ENCODE assay signal across 1 cellular context in genomic region chr21:36540700-36541099, GRCh38.
TF ChIP-seq lines count a peak whose summit lies in the region.

No MANE protein-coding gene starts in this region.

TF ChIP-seq in GM12878, 131 proteins besides CTCF, POLR2A, EP300 and RAD21 (continued from another document and continues in another):
- peak; percentile 53; the same call in 1 of the 2 replicates for TF ChIP-seq ZNF687 (IDR thresholded peaks at IDR 0.05)
- TF ChIP-seq YY1 (IDR thresholded peaks at IDR 0.05; ENCODE audit: low read depth, low read length) = no peak
- TF ChIP-seq MTA3 (IDR thresholded peaks at IDR 0.05; ENCODE audit: borderline replicate concordance, low read length) = no peak
- TF ChIP-seq SMAD1 (IDR thresholded peaks at IDR 0.05; ENCODE audit: low read depth, partially characterized antibody) = peak; percentile 44
- TF ChIP-seq SIX5 (IDR thresholded peaks at IDR 0.05; ENCODE audit: low read depth, low read length, severe bottlenecking) = no peak
- no peak for TF ChIP-seq SP1 (IDR thresholded peaks at IDR 0.05; ENCODE audit: low read depth, low read length)
- TF ChIP-seq ZNF217 (IDR thresholded peaks at IDR 0.05) = no peak
- TF ChIP-seq HDAC2 (IDR thresholded peaks at IDR 0.05) = no peak
- TF ChIP-seq PAX8 (IDR thresholded peaks at IDR 0.05) = no peak
- TF ChIP-seq CHD4 (IDR thresholded peaks at IDR 0.05) = no peak
- no peak for TF ChIP-seq HSF1 (IDR thresholded peaks at IDR 0.05; ENCODE audit: low read depth, low read length)
- TF ChIP-seq SMAD5 (IDR thresholded peaks at IDR 0.05; ENCODE audit: low read depth) = peak; percentile 46; the same call in 1 of the 2 replicates
- TF ChIP-seq DPF2 (IDR thresholded peaks at IDR 0.05) = peak; percentile 13; the same call in 1 of the 2 replicates
- no peak for TF ChIP-seq RB1 (IDR thresholded peaks at IDR 0.05; ENCODE audit: borderline replicate concordance)
- no peak for TF ChIP-seq PKNOX1 (IDR thresholded peaks at IDR 0.05)
- no peak for TF ChIP-seq ZBTB11 (CRISPR knock-in tag; IDR thresholded peaks at IDR 0.05)
- TF ChIP-seq CREM (IDR thresholded peaks at IDR 0.05; ENCODE audit: low read depth) = no peak
- TF ChIP-seq PRDM15 (CRISPR knock-in tag; IDR thresholded peaks at IDR 0.05) = no peak; the same call in 1 of the 2 replicates
- no peak for TF ChIP-seq MEF2A (IDR thresholded peaks at IDR 0.05; ENCODE audit: insufficient read depth, low read depth, low read length)
- no peak for TF ChIP-seq ZBED1 (IDR thresholded peaks at IDR 0.05; ENCODE audit: borderline replicate concordance)
- no peak for TF ChIP-seq RBBP5 (conservative IDR thresholded peaks at IDR 0.05)
- TF ChIP-seq SREBF2 (IDR thresholded peaks at IDR 0.05; ENCODE audit: low read length) = no peak
- TF ChIP-seq FOS (IDR thresholded peaks at IDR 0.05; ENCODE audit: borderline replicate concordance, extremely low read depth, insufficient read length) = no peak
- no peak for TF ChIP-seq NR2C1 (IDR thresholded peaks at IDR 0.05)
- TF ChIP-seq ATF2 (IDR thresholded peaks at IDR 0.05; ENCODE audit: low read length) = no peak
- TF ChIP-seq CBX5 (IDR thresholded peaks at IDR 0.05; ENCODE audit: low read depth) = no peak
- TF ChIP-seq BCL3 (IDR thresholded peaks at IDR 0.05; ENCODE audit: borderline replicate concordance, insufficient read depth, low read depth, low read length, poor library complexity, severe bottlenecking) = no peak
- no peak for TF ChIP-seq NFXL1 (IDR thresholded peaks at IDR 0.05; ENCODE audit: borderline replicate concordance)
- no peak for TF ChIP-seq STAT3 (IDR thresholded peaks at IDR 0.05; ENCODE audit: low read depth, low read length)
- TF ChIP-seq ZNF207 (IDR thresholded peaks at IDR 0.05; ENCODE audit: borderline replicate concordance) = no peak
- no peak for TF ChIP-seq RAD51 (IDR thresholded peaks at IDR 0.05)
- TF ChIP-seq TCF7 (IDR thresholded peaks at IDR 0.05; ENCODE audit: borderline replicate concordance) = no peak
- TF ChIP-seq TCF3 (IDR thresholded peaks at IDR 0.05; ENCODE audit: borderline replicate concordance, insufficient read depth, low read depth, low read length) = no peak
- no peak for TF ChIP-seq JUNB (IDR thresholded peaks at IDR 0.05)
- peak; percentile 65; the same call in 1 of the 2 replicates for TF ChIP-seq MLLT1 (IDR thresholded peaks at IDR 0.05)
- TF ChIP-seq YBX1 (IDR thresholded peaks at IDR 0.05) = no peak
- TF ChIP-seq ESRRA (IDR thresholded peaks at IDR 0.05; ENCODE audit: low read length) = no peak
- TF ChIP-seq IKZF2 (IDR thresholded peaks at IDR 0.05) = peak in 1 of 2 experiments; percentile 21; a peak in 1 of 4 replicates
- TF ChIP-seq ZNF24 (IDR thresholded peaks at IDR 0.05) = no peak
- no peak for TF ChIP-seq SIN3A (IDR thresholded peaks at IDR 0.05; ENCODE audit: low read depth, low read length)
- no peak for TF ChIP-seq TAF1 (IDR thresholded peaks at IDR 0.05; ENCODE audit: borderline replicate concordance, low read depth, low read length)
- no peak for TF ChIP-seq ZNF384 (IDR thresholded peaks at IDR 0.05; ENCODE audit: borderline replicate concordance, low read depth, low read length)
- TF ChIP-seq EGR1 (IDR thresholded peaks at IDR 0.05; ENCODE audit: borderline replicate concordance in 1 of 2, low read depth in 2 of 2, low read length in 2 of 2) = no peak
- no peak for TF ChIP-seq SMARCA5 (IDR thresholded peaks at IDR 0.05)
- no peak for TF ChIP-seq RELA (IDR thresholded peaks at IDR 0.05; ENCODE audit: borderline replicate concordance, partially characterized antibody)
- no peak for TF ChIP-seq CREB1 (IDR thresholded peaks at IDR 0.05; ENCODE audit: low read depth)
- no peak for TF ChIP-seq USF2 (IDR thresholded peaks at IDR 0.05; ENCODE audit: borderline replicate concordance, low read depth, low read length)
- no peak for TF ChIP-seq MAX (IDR thresholded peaks at IDR 0.05; ENCODE audit: low read depth, low read length)
- no peak for TF ChIP-seq MYC (IDR thresholded peaks at IDR 0.05; ENCODE audit: insufficient read depth, insufficient read length, insufficient replicate concordance, low read length, severe bottlenecking)
